Comparison of ENCODE assay signal across 22 cellular contexts in the genomic region with DNA sequence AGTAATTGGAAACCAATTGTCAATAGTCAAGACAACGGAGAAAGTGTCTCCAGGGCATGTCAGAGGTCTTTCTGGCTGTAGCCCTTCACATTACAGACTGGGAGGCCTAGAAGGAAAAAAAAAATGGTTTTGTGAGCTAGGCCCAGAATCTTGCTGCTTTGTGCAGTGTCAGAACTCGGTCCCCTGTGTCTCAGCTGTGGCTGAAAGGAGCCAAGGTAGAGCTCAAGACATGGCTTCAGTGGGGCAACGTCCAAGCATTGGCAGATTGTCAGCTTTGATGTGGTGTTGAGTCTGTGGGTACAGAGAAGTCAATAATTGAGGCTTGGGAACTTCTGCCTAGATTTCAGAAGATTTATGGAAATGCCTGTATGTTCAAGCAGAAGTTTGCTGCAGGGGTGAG.
DNase-seq lines count a peak whose midpoint lies in the region; ATAC-seq, FAIRE-seq and TF ChIP-seq lines count a peak whose summit lies in the region.
"Had no signal": no experiment of that assay in that cellular context is flagged by ENCODE, and none has a peak within 500 bp of the region (broad histone marks: within the 10 kb centered on the region; RNA-seq: fewer than 3 reads in every experiment).

No MANE protein-coding gene starts in this region.

- no peak overlapping the region for H2BK12ac ChIP-seq in neuronal stem cell (ENCODE audit: low read length)

- H3K23ac ChIP-seq in neuronal stem cell (ENCODE audit: low read depth, low read length, poor library complexity), result no peak overlapping the region

- TF ChIP-seq CTCF in GM23338 (conservative IDR thresholded peaks at IDR 0.05; ENCODE audit: low read depth in 2 of 2), result no peak
- TF ChIP-seq CTCF in bronchial epithelial cell (IDR thresholded peaks at IDR 0.05; ENCODE audit: insufficient read depth, low read length, severe bottlenecking), result no peak

- no peak overlapping the region for H4K91ac ChIP-seq in neuronal stem cell (ENCODE audit: low read depth, low read length, poor library complexity)

- H3K4me3 ChIP-seq in GM23338, result no peak overlapping the region
- no peak overlapping the region for H3K4me3 ChIP-seq in bronchial epithelial cell (ENCODE audit: low read depth, low read length)
- no peak overlapping the region for H3K4me3 ChIP-seq in neuronal stem cell (ENCODE audit: low read length in 2 of 2)
- H3K4me3 ChIP-seq in aorta (ENCODE audit: low read length in 2 of 2), result no peak overlapping the region
- H3K4me3 ChIP-seq: BLaER1, GM23248, HAP-1 had no signal

- no peak overlapping the region for H3K14ac ChIP-seq in neuronal stem cell (ENCODE audit: low read length)

- H3K79me2 ChIP-seq in GM23338 (replicated peaks; ENCODE audit: insufficient read depth), result no peaks in the 10 kb centered on the region

- H3K36me3 Mint-ChIP-seq in GM23338 (ENCODE audit: low read depth), result no peaks in the 10 kb centered on the region; the same call in 2 of the 3 replicates
- H3K36me3 Mint-ChIP-seq: CD4-positive, CD25-positive, alpha-beta regulatory T cell; CD8-positive, alpha-beta T cell had no signal

- ATAC-seq in GM23338, result no peak
- ATAC-seq in aorta (ENCODE audit: low FRiP score), result peak; percentile 66
- ATAC-seq: CD8-positive, alpha-beta T cell had no signal

- no peaks in the 10 kb centered on the region; the same call in 2 of the 3 replicates for H3K9me3 Mint-ChIP-seq in GM23338
- H3K9me3 Mint-ChIP-seq: CD8-positive, alpha-beta T cell had no signal

- H3K27ac ChIP-seq in GM23338 (ENCODE audit: low read depth) (no peak overlapping the region), neuronal stem cell (replicated peaks; ENCODE audit: low read length) (no peak overlapping the region), aorta (ENCODE audit: low read depth in 1 of 2, low read length in 2 of 2) (no peak overlapping the region)
- H3K27ac ChIP-seq: 22Rv1, BLaER1, C4-2B, GM23248 had no signal

- H3K4me3 Mint-ChIP-seq in GM23338, result no peak overlapping the region
- H3K4me3 Mint-ChIP-seq: B cell; CD4-positive, CD25-positive, alpha-beta regulatory T cell; CD8-positive, alpha-beta T cell; HFFc6 had no signal

- H3K9ac ChIP-seq in neuronal stem cell (ENCODE audit: low read depth, low read length, poor library complexity), result no peak overlapping the region
- H3K9ac ChIP-seq: BLaER1, GM23248 had no signal

- no peak overlapping the region for H2BK120ac ChIP-seq in neuronal stem cell (ENCODE audit: low read depth, low read length)

- H2AFZ ChIP-seq in GM23338, result 0 out of 2 replicates have a peak overlapping the region, but pooled peaks have one; percentile 7
- no peak overlapping the region for H2AFZ ChIP-seq in neuronal stem cell (ENCODE audit: low read length)
- H2AFZ ChIP-seq: GM23248 had no signal

- DNase-seq in GM23338 (ENCODE audit: low spot score) (no peak), bronchial epithelial cell (ENCODE audit: low read depth) (no peak), neuronal stem cell (ENCODE audit: low spot score) (no peak), aorta (no peak), occipital lobe (lab: John Stamatoyannopoulos, UW) (no peak), NOMO-1 (lab: John Stamatoyannopoulos, UW; ENCODE audit: unreplicated experiment in 2 of 2) (no peak)
- DNase-seq in activated CD4-positive, CD25-positive, alpha-beta regulatory T cell (lab: John Stamatoyannopoulos, UW), result no peak
- DNase-seq: Caco-2; CD4-positive, CD25-positive, alpha-beta regulatory T cell; CD8-positive, alpha-beta T cell; DMS153; DND-41; GM23248; HFFc6 had no signal

- no peaks in the 10 kb centered on the region for H3K4me1 Mint-ChIP-seq in GM23338
- H3K4me1 Mint-ChIP-seq: B cell; CD4-positive, CD25-positive, alpha-beta regulatory T cell had no signal

- H4K8ac ChIP-seq in neuronal stem cell (ENCODE audit: low read depth, low read length), result no peak overlapping the region

- H2BK15ac ChIP-seq in neuronal stem cell (ENCODE audit: low read length), result no peak overlapping the region

- FAIRE-seq in bronchial epithelial cell (lab: Jason Lieb, UNC), result peak; percentile 55
- FAIRE-seq: A204.1, G401.6, GM19239 had no signal

- H4K20me1 ChIP-seq in GM23338 (replicated peaks; ENCODE audit: insufficient read depth), result no peaks in the 10 kb centered on the region
- H4K20me1 ChIP-seq: BLaER1 had no signal

- no peaks in the 10 kb centered on the region for H3K27me3 Mint-ChIP-seq in GM23338 (ENCODE audit: insufficient read depth, low read depth, poor library complexity)
- H3K27me3 Mint-ChIP-seq: B cell; CD4-positive, CD25-positive, alpha-beta regulatory T cell had no signal

- H3K4ac ChIP-seq in neuronal stem cell (ENCODE audit: low read length), result no peak overlapping the region

- 0 out of 2 replicates have a peak, but pooled peaks cover 2% of the 10 kb centered on the region for H3K4me1 ChIP-seq in GM23338 (ENCODE audit: insufficient read depth)
- no peaks in the 10 kb centered on the region for H3K4me1 ChIP-seq in neuronal stem cell (ENCODE audit: control insufficient read depth in 2 of 2, insufficient read depth in 1 of 2, low read depth in 1 of 2, low read length in 2 of 2)
- H3K4me1 ChIP-seq in aorta (ENCODE audit: control insufficient read depth in 1 of 2, insufficient read depth in 2 of 2, low read length in 2 of 2), result no peaks in the 10 kb centered on the region
- H3K4me1 ChIP-seq: BLaER1, Caco-2, HAP-1 had no signal

- intact Hi-C loops in aorta (cut with DNase I), result loop anchor here in 1 of 2 donors (2.0 kb wide), 1 partner anchor 162 kb away; no protein-coding TSS in a partner anchor

- H3K79me1 ChIP-seq in neuronal stem cell (ENCODE audit: low read depth, low read length), result no peaks in the 10 kb centered on the region

- H3K27me3 ChIP-seq in GM23338 (ENCODE audit: insufficient read depth) (no peaks in the 10 kb centered on the region), bronchial epithelial cell (ENCODE audit: control insufficient read depth, insufficient read depth, low read length) (no peaks in the 10 kb centered on the region), neuronal stem cell (ENCODE audit: control insufficient read depth in 3 of 3, insufficient read depth in 3 of 3, low read depth in 1 of 3, low read length in 3 of 3) (no peaks in the 10 kb centered on the region), aorta (ENCODE audit: control insufficient read depth in 1 of 2, insufficient read depth in 2 of 2, low read length in 1 of 2) (peaks cover 0 to 2% of the 10 kb centered on the region in 2 donors)
- H3K27me3 ChIP-seq: BLaER1 had no signal

- H3K4me2 ChIP-seq in GM23338 (no peak overlapping the region), neuronal stem cell (ENCODE audit: insufficient read depth, low read length, poor library complexity, severe bottlenecking) (no peak overlapping the region)
- H3K4me2 ChIP-seq: BLaER1 had no signal

- no peak overlapping the region for H3K27ac Mint-ChIP-seq in GM23338
- H3K27ac Mint-ChIP-seq: B cell; CD8-positive, alpha-beta T cell; HFFc6 had no signal

- H3K9me3 ChIP-seq in neuronal stem cell (replicated peaks in 1 of 2; ENCODE audit: control insufficient read depth in 2 of 2, insufficient read depth in 1 of 2, low read depth in 1 of 2, low read length in 2 of 2) (no peaks in the 10 kb centered on the region), aorta (ENCODE audit: control insufficient read depth, low read length) (no peaks in the 10 kb centered on the region)
- H3K9me3 ChIP-seq: BLaER1, Caco-2, HAP-1 had no signal

- no CpG with 5 or more reads among the region's 3 CpGs for WGBS in neuronal stem cell (ENCODE audit: extremely low coverage in 2 of 2, insufficient read length in 2 of 2, insufficient replicate concordance in 1 of 2), 2 donors
- 42 to 53% methylated on average over 3 of the region's 3 CpGs for WGBS in aorta, 2 donors

- H2BK5ac ChIP-seq in neuronal stem cell (ENCODE audit: low read length), result no peak overlapping the region

- peaks cover 4% of the 10 kb centered on the region; the same call in 1 of the 2 replicates for H3K9me2 ChIP-seq in GM23338 (ENCODE audit: insufficient read depth)

- no peaks in the 10 kb centered on the region for H3F3A ChIP-seq in GM23338 (replicated peaks; ENCODE audit: low read depth)

- H3K18ac ChIP-seq in neuronal stem cell (ENCODE audit: low read length), result peak overlapping the region; percentile 44

- H3K36me3 ChIP-seq in GM23338 (ENCODE audit: insufficient read depth) (no peaks in the 10 kb centered on the region), bronchial epithelial cell (ENCODE audit: control insufficient read depth, insufficient read depth, low read length) (no peaks in the 10 kb centered on the region), neuronal stem cell (replicated peaks in 1 of 2; ENCODE audit: control insufficient read depth in 2 of 2, insufficient read depth in 2 of 2, low read length in 2 of 2) (no peaks in the 10 kb centered on the region), aorta (ENCODE audit: control insufficient read depth in 1 of 2, insufficient read depth in 2 of 2, low read length in 1 of 2) (no peaks in the 10 kb centered on the region)
- H3K36me3 ChIP-seq: BLaER1, HAP-1 had no signal

- H2AK5ac ChIP-seq in neuronal stem cell (ENCODE audit: low read depth, low read length), result no peak overlapping the region

TF ChIP-seq in GM23338, 12 proteins besides CTCF, POLR2A, EP300 and RAD21:
- TF ChIP-seq ZNF114 (CRISPR knock-in tag; IDR thresholded peaks at IDR 0.05) (no peak), EZH2phosphoT487 (IDR thresholded peaks at IDR 0.05; ENCODE audit: unreplicated experiment) (no peak), CREB1 (CRISPR knock-in tag; IDR thresholded peaks at IDR 0.05; ENCODE audit: low read depth) (no peak), STAT1 (IDR thresholded peaks at IDR 0.05; ENCODE audit: unreplicated experiment) (no peak), EZH2 (IDR thresholded peaks at IDR 0.05; ENCODE audit: low read depth, unreplicated experiment) (no peak), ZNF331 (CRISPR knock-in tag; IDR thresholded peaks at IDR 0.05; ENCODE audit: low read depth) (no peak)
- TF ChIP-seq, protein P1, sequence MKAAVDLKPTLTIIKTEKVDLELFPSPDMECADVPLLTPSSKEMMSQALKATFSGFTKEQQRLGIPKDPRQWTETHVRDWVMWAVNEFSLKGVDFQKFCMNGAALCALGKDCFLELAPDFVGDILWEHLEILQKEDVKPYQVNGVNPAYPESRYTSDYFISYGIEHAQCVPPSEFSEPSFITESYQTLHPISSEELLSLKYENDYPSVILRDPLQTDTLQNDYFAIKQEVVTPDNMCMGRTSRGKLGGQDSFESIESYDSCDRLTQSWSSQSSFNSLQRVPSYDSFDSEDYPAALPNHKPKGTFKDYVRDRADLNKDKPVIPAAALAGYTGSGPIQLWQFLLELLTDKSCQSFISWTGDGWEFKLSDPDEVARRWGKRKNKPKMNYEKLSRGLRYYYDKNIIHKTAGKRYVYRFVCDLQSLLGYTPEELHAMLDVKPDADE (IDR thresholded peaks at IDR 0.05), result no peak
